In the genomic region with DNA sequence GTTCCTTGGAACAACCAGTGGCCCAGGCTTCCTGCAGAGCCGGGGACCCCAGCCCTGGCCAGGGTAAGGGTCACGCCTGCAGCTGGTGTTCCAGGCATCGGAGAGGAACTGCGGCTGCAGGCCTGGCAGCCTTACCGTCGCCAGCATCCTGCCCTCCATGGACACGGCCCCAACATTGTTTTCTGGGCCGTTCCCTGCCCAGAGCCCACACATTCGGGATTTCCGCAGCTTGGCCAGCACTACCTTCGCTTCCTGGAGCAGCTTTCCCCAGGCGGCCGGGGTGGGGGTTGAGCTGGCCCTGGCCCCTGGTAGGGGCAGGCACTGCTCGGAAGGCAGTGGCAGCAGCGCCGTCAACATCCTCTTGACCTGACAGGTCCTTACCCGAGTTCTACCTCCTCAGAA, we compare ENCODE assay signal across 18 cellular contexts. TPM values are rescaled to one million over a fixed set of nuclear protein-coding genes. Genes with fewer than 3 reads are reported as not detected.
DNase-seq lines count a peak whose midpoint lies in the region; ATAC-seq and TF ChIP-seq lines count a peak whose summit lies in the region.
"Had no signal": no experiment of that assay in that cellular context is flagged by ENCODE, and none has a peak within 500 bp of the region (broad histone marks: within the 10 kb centered on the region; RNA-seq: fewer than 3 reads in every experiment).

No MANE protein-coding gene starts in this region.

- H3K18ac ChIP-seq in neuronal stem cell (ENCODE audit: low read length), result peak overlapping the region; percentile 60

- H3K4me3 Mint-ChIP-seq in T-helper 17 cell, result peak overlapping the region; percentile 25
- H3K4me3 Mint-ChIP-seq: natural killer cell had no signal

- no peak overlapping the region for H4K91ac ChIP-seq in neuronal stem cell (ENCODE audit: low read depth, low read length, poor library complexity)

- no peaks in the 10 kb centered on the region for H3K79me1 ChIP-seq in neuronal stem cell (ENCODE audit: low read depth, low read length)

- H3K4ac ChIP-seq in neuronal stem cell (ENCODE audit: low read length), result no peak overlapping the region

- no peak for TF ChIP-seq POLR2A in esophagus muscularis mucosa (IDR thresholded peaks at IDR 0.05; ENCODE audit: low read depth)

- no peak overlapping the region for H4K8ac ChIP-seq in neuronal stem cell (ENCODE audit: low read depth, low read length)

- no peak overlapping the region for H3K14ac ChIP-seq in neuronal stem cell (ENCODE audit: low read length)

- H3K27ac ChIP-seq in esophagus muscularis mucosa (replicated peaks in 1 of 4), result peak overlapping the region; percentile 89 to 97 (median 92)
- no peak overlapping the region for H3K27ac ChIP-seq in neuronal stem cell (replicated peaks; ENCODE audit: low read length)
- H3K27ac ChIP-seq in thoracic aorta, result peak overlapping the region; percentile 95 to 98
- H3K27ac ChIP-seq: KMS-11 had no signal

- no peaks in the 10 kb centered on the region for H3K27me3 ChIP-seq in esophagus muscularis mucosa
- no peaks in the 10 kb centered on the region for H3K27me3 ChIP-seq in neuronal stem cell (ENCODE audit: control insufficient read depth in 3 of 3, insufficient read depth in 3 of 3, low read depth in 1 of 3, low read length in 3 of 3)
- H3K27me3 ChIP-seq in thoracic aorta (replicated peaks; ENCODE audit: insufficient read depth), result no peaks in the 10 kb centered on the region
- H3K27me3 ChIP-seq: BE2C had no signal

- peak overlapping the region; percentile 30 for H2AFZ ChIP-seq in neuronal stem cell (ENCODE audit: low read length)

- TF ChIP-seq CTCF in esophagus muscularis mucosa (IDR thresholded peaks at IDR 0.05), result no peak
- TF ChIP-seq CTCF in thoracic aorta (IDR thresholded peaks at IDR 0.05), result no peak

- TF ChIP-seq EP300 in esophagus muscularis mucosa (IDR thresholded peaks at IDR 0.05), result peak; percentile 54

- H3K27me3 Mint-ChIP-seq in T-helper 17 cell, result no peaks in the 10 kb centered on the region

- ATAC-seq in T-helper 17 cell, result no peak
- ATAC-seq in thoracic aorta (ENCODE audit: insufficient number of reproducible peaks, low FRiP score, low read depth), result peak; percentile 9
- ATAC-seq in HG03460 (IDR thresholded peaks at IDR 0.05; ENCODE audit: unreplicated experiment), result no peak
- ATAC-seq: natural killer cell, PC-3 had no signal

- H2BK5ac ChIP-seq in neuronal stem cell (ENCODE audit: low read length), result peak overlapping the region; percentile 59

- H3K4me3 ChIP-seq in esophagus muscularis mucosa (no peak overlapping the region), neuronal stem cell (ENCODE audit: low read length in 2 of 2) (no peak overlapping the region), thoracic aorta (no peak overlapping the region)
- H3K4me3 ChIP-seq: smooth muscle cell had no signal

- peak overlapping the region; percentile 73 for H3K23ac ChIP-seq in neuronal stem cell (ENCODE audit: low read depth, low read length, poor library complexity)

- DNase-seq in T-helper 17 cell, result no peak
- no peak for DNase-seq in esophagus muscularis mucosa (ENCODE audit: extremely low spot score)
- DNase-seq in neuronal stem cell (ENCODE audit: low spot score), result no peak
- DNase-seq in thoracic aorta (ENCODE audit: low spot score), result no peak
- DNase-seq in NCI-H82 treated with DMSO at 0.1 percent for 48 hours (lab: John Stamatoyannopoulos, UW; ENCODE audit: unreplicated experiment), result no peak
- DNase-seq in NCI-H146 treated with DMSO at 0.1 percent for 48 hours (lab: John Stamatoyannopoulos, UW; ENCODE audit: unreplicated experiment), result no peak
- no peak for DNase-seq in DMS114 treated with DMSO at 0.1 percent for 48 hours (lab: John Stamatoyannopoulos, UW; ENCODE audit: unreplicated experiment)
- DNase-seq: activated naive CD4-positive, alpha-beta T cell treated with anti-CD3 and anti-CD28 coated beads, Interleukin-2, amount 50 U/mL, for 16 hours; BE2C; central memory CD4-positive, alpha-beta T cell; natural killer cell; NCI-H1417; NCI-H510A treated with DMSO at 0.1 percent for 48 hours; PC-3; T-helper 1 cell had no signal

- peak overlapping the region; percentile 54 for H3K9ac ChIP-seq in neuronal stem cell (ENCODE audit: low read depth, low read length, poor library complexity)
- H3K9ac ChIP-seq: KMS-11 had no signal

- H3K36me3 ChIP-seq in esophagus muscularis mucosa (peaks cover 0 to 7% (median 0%) of the 10 kb centered on the region in 4 donors), neuronal stem cell (replicated peaks in 1 of 2; ENCODE audit: control insufficient read depth in 2 of 2, insufficient read depth in 2 of 2, low read length in 2 of 2) (peaks cover 7 to 20% of the 10 kb centered on the region in 2 donors), thoracic aorta (no peaks in the 10 kb centered on the region)

- no peak overlapping the region for H3K27ac Mint-ChIP-seq in T-helper 17 cell
- H3K27ac Mint-ChIP-seq: natural killer cell had no signal

- intact Hi-C loops in esophagus muscularis mucosa (cut with DNase I), result no loop called here

- H3K4me2 ChIP-seq in neuronal stem cell (ENCODE audit: insufficient read depth, low read length, poor library complexity, severe bottlenecking), result no peak overlapping the region
- H3K4me2 ChIP-seq: KMS-11, smooth muscle cell had no signal

- WGBS in esophagus muscularis mucosa, result no CpG with 5 or more reads among the region's 17 CpGs
- WGBS in neuronal stem cell (ENCODE audit: extremely low coverage in 2 of 2, insufficient read length in 2 of 2, insufficient replicate concordance in 1 of 2), 2 donors, result no CpG with 5 or more reads among the region's 17 CpGs

- peak overlapping the region; percentile 4 for H2BK15ac ChIP-seq in neuronal stem cell (ENCODE audit: low read length)

- H3K4me1 ChIP-seq in esophagus muscularis mucosa, result peaks cover 68 to 77% (median 72%) of the 10 kb centered on the region in 4 donors
- H3K4me1 ChIP-seq in neuronal stem cell (ENCODE audit: control insufficient read depth in 2 of 2, insufficient read depth in 1 of 2, low read depth in 1 of 2, low read length in 2 of 2), result peaks cover 2 to 6% of the 10 kb centered on the region in 2 donors
- peaks cover 60 to 79% of the 10 kb centered on the region in 2 donors for H3K4me1 ChIP-seq in thoracic aorta (ENCODE audit: control insufficient read depth in 1 of 2, low read depth in 2 of 2)

- no peaks in the 10 kb centered on the region for H3K36me3 Mint-ChIP-seq in T-helper 17 cell (ENCODE audit: low read depth)
- H3K36me3 Mint-ChIP-seq: natural killer cell had no signal

- H2BK120ac ChIP-seq in neuronal stem cell (ENCODE audit: low read depth, low read length), result no peak overlapping the region

- H3K9me3 ChIP-seq in T-helper 17 cell (ENCODE audit: control insufficient read depth, low read length, poor library complexity, severe bottlenecking) (no peaks in the 10 kb centered on the region), esophagus muscularis mucosa (no peaks in the 10 kb centered on the region), neuronal stem cell (replicated peaks in 1 of 2; ENCODE audit: control insufficient read depth in 2 of 2, insufficient read depth in 1 of 2, low read depth in 1 of 2, low read length in 2 of 2) (no peaks in the 10 kb centered on the region), thoracic aorta (no peaks in the 10 kb centered on the region)
- H3K9me3 ChIP-seq: BE2C had no signal

- peaks cover 8% of the 10 kb centered on the region for H3K4me1 Mint-ChIP-seq in T-helper 17 cell

- no peak overlapping the region for H2BK12ac ChIP-seq in neuronal stem cell (ENCODE audit: low read length)

- H2AK5ac ChIP-seq in neuronal stem cell (ENCODE audit: low read depth, low read length), result peak overlapping the region; percentile 53

RNA-seq across cellular contexts. Expression of a gene that starts 17.7 kb away (rescaled TPM):
- total RNA-seq in T-helper 17 cell (10 to 100 TPM; 27.0 to 32.3 TPM), esophagus muscularis mucosa (10 to 100 TPM; 34.9 to 56.5 (median 47.2) TPM), thoracic aorta (10 to 100 TPM; 26.7 to 31.4 TPM)
- 68.5 TPM for polyA plus RNA-seq in neuronal stem cell (2013, experiment 1 of 2)
- polyA plus RNA-seq in neuronal stem cell (2013, experiment 2 of 2), result 67.9 TPM

RNA-seq across cellular contexts. Expression of a gene that starts 43.1 kb away (rescaled TPM):
- total RNA-seq in T-helper 17 cell, result 1 to 10 TPM; 1.0 to 1.3 TPM
- 10 to 100 TPM in 1 of 4 donors, 1 to 10 TPM in 3; 4.6 to 12.5 (median 5.4) TPM for total RNA-seq in esophagus muscularis mucosa
- polyA plus RNA-seq in neuronal stem cell (2013, experiment 1 of 2), result 10.2 TPM
- polyA plus RNA-seq in neuronal stem cell (2013, experiment 2 of 2), result 10.4 TPM
- 10 to 100 TPM in 1 of 2 donors, 1 to 10 TPM in 1; 6.8 to 13.8 TPM for total RNA-seq in thoracic aorta
